ENCODE assay signal across 1 cellular context in the genomic region with DNA sequence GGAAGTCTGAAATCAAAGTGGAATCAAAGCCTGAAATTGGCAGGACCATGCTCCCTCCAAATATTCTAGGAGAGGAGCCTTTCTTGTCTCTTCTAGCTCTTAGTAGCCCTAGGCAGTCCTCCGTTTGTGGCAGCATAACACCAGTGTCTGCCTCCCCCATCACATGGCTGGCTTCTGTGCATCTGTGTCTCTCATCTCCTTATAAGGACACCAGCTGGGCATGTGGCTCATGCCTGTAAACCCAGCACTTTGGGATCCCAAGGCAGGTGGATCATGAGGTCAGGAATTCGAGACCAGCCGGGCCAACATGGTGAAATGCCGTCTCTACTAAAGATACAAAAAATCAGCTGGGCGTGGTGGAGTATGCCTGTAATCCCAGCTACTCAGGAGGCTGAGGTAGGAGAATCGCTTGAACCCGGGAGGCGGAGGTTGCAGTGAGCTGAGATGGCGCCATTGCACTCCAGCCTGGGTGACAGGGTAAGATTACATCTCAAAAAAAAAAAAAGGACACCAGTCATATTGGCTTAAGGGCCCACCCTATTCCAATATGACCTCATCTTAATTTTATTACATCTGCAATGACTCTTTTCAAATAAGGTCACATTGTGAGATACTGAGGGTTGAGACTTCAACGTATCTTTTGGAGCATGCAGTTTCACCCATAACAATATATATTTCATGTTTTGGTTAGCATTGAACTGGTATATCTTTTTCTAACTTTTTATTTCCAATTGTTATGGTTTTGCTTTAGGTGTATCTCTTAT.
TF ChIP-seq lines count a peak whose summit lies in the region.

No MANE protein-coding gene starts in this region.

TF ChIP-seq in HCT116, 20 proteins besides CTCF, POLR2A, EP300 and RAD21 (continued from another document):
- TF ChIP-seq POLR2AphosphoS5 (IDR thresholded peaks at IDR 0.05; ENCODE audit: low read depth, low read length) (no peak), SP1 (IDR thresholded peaks at IDR 0.05; ENCODE audit: low read depth) (no peak), MAX (IDR thresholded peaks at IDR 0.05) (no peak), ZFX (IDR thresholded peaks at IDR 0.05) (no peak), JUND (IDR thresholded peaks at IDR 0.05) (no peak), CEBPB (IDR thresholded peaks at IDR 0.05; ENCODE audit: low read depth) (no peak), EZH2phosphoT487 (IDR thresholded peaks at IDR 0.05; ENCODE audit: borderline replicate concordance) (no peak), FOSL1 (IDR thresholded peaks at IDR 0.05; ENCODE audit: low read depth) (no peak), ZNF274 (IDR thresholded peaks at IDR 0.05; ENCODE audit: low read depth, low read length) (no peak), TCF7L2 (IDR thresholded peaks at IDR 0.05; ENCODE audit: borderline replicate concordance, extremely low read depth, insufficient read depth, insufficient read length) (no peak)
- TF ChIP-seq, protein P1, sequence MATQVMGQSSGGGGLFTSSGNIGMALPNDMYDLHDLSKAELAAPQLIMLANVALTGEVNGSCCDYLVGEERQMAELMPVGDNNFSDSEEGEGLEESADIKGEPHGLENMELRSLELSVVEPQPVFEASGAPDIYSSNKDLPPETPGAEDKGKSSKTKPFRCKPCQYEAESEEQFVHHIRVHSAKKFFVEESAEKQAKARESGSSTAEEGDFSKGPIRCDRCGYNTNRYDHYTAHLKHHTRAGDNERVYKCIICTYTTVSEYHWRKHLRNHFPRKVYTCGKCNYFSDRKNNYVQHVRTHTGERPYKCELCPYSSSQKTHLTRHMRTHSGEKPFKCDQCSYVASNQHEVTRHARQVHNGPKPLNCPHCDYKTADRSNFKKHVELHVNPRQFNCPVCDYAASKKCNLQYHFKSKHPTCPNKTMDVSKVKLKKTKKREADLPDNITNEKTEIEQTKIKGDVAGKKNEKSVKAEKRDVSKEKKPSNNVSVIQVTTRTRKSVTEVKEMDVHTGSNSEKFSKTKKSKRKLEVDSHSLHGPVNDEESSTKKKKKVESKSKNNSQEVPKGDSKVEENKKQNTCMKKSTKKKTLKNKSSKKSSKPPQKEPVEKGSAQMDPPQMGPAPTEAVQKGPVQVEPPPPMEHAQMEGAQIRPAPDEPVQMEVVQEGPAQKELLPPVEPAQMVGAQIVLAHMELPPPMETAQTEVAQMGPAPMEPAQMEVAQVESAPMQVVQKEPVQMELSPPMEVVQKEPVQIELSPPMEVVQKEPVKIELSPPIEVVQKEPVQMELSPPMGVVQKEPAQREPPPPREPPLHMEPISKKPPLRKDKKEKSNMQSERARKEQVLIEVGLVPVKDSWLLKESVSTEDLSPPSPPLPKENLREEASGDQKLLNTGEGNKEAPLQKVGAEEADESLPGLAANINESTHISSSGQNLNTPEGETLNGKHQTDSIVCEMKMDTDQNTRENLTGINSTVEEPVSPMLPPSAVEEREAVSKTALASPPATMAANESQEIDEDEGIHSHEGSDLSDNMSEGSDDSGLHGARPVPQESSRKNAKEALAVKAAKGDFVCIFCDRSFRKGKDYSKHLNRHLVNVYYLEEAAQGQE (IDR thresholded peaks at IDR 0.05; ENCODE audit: low read depth), result no peak
- TF ChIP-seq, protein P2, sequence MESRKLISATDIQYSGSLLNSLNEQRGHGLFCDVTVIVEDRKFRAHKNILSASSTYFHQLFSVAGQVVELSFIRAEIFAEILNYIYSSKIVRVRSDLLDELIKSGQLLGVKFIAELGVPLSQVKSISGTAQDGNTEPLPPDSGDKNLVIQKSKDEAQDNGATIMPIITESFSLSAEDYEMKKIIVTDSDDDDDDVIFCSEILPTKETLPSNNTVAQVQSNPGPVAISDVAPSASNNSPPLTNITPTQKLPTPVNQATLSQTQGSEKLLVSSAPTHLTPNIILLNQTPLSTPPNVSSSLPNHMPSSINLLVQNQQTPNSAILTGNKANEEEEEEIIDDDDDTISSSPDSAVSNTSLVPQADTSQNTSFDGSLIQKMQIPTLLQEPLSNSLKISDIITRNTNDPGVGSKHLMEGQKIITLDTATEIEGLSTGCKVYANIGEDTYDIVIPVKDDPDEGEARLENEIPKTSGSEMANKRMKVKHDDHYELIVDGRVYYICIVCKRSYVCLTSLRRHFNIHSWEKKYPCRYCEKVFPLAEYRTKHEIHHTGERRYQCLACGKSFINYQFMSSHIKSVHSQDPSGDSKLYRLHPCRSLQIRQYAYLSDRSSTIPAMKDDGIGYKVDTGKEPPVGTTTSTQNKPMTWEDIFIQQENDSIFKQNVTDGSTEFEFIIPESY (IDR thresholded peaks at IDR 0.05; ENCODE audit: extremely low read depth, insufficient replicate concordance, low read length), result no peak
